In the genomic region with DNA sequence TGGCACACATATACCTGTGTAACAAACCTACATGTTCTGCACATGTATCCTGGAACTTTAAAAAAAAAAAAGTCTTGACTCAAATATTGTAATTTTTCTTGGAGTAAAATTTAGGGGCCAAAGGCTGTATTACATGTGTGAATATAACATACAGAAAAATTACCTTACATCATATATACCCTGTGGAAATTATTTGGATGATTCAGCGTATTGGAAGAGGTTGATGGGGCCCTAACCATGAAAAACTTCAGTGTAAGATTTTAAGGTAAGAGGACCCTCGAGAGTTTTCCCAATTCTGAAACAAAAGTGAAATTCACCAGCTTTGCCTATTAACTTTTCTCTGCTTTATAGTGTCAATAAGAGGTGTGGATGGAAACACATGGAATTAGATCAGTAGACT, we compare ENCODE assay signal across 36 cellular contexts.
"Had no signal": no experiment of that assay in that cellular context is flagged by ENCODE, and none has a peak within 500 bp of the region (broad histone marks: within the 10 kb centered on the region; RNA-seq: fewer than 3 reads in every experiment).

No MANE protein-coding gene starts in this region.

- H3K27me3 ChIP-seq: MG63 had no signal

- H3K4me3 ChIP-seq: MG63 had no signal

- H3K9me3 ChIP-seq: MG63 had no signal

- DNase-seq: Kasumi-1, MG63, MM.1S, MV-4-11, NCI-H1048, NCI-H1092, NCI-H1092 treated with DMSO at 0.1 percent for 48 hours, NCI-H1105, NCI-H1105 treated with DMSO at 0.1 percent for 48 hours, NCI-H1417, NCI-H1417 treated with DMSO at 0.1 percent for 48 hours, NCI-H1436, NCI-H1436 treated with DMSO at 0.1 percent for 48 hours, NCI-H146, NCI-H1694, NCI-H1694 treated with DMSO at 0.1 percent for 48 hours, NCI-H187, NCI-H187 treated with DMSO at 0.1 percent for 48 hours, NCI-H1930, NCI-H2029, NCI-H2029 treated with DMSO at 0.1 percent for 48 hours, NCI-H2081, NCI-H2081 treated with DMSO at 0.1 percent for 48 hours, NCI-H2107, NCI-H2171, NCI-H2171 treated with DMSO at 0.1 percent for 48 hours, NCI-H2227 treated with DMSO at 0.1 percent for 48 hours, NCI-H226, NCI-H345, NCI-H446, NCI-H446 treated with DMSO at 0.1 percent for 48 hours, NCI-H510A, NCI-H510A treated with DMSO at 0.1 percent for 48 hours, NCI-H524, NCI-H524 treated with DMSO at 0.1 percent for 48 hours, NCI-H526 had no signal

- H3K36me3 ChIP-seq: MG63 had no signal
